ENCODE assay signal across 1 cellular context in the genomic region with DNA sequence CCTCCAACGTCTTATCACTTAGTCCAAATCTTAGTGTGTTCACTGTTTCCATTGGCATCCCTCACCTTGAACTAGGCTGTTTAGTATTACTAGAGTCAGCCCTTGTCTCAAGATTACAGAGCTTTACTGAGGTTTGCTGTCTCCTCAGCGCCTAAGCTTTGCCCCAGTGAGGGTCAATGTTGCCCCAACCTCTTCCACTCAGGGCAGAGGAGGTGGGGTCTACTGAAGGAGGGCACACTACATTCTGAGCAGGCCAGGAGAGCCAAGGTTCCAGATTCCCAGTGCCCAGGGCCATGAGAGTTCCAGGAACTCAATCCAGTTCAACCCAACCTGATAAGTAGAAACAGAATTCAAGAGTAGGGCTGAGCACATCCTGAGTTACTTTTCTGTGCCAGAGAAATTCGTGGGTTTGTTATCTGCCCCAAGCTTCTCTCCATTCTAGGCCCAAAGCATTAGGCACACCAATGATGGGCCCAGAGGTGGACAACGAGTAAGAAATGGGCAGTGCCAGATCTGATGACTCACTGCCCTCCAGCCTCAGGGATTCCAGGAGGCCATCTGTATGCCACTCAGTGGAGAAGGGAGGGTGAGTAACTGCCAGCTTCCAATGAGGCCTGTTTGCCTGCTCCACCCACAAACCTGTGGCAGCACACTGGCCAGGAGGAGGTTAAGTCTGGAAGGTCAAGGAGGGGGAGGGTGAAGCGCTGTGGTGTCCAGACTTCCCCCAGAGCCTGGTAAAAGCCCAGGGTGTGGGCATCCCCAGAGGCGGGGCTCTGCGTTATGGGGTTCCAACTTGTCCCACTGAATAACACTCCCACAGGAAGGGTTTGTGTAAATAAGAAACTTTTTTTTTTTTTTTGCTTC.
TF ChIP-seq lines count a peak whose summit lies in the region.

No MANE protein-coding gene starts in this region.

TF ChIP-seq in HepG2, 621 proteins besides CTCF, POLR2A, EP300 and RAD21:
- no peak for TF ChIP-seq NFIC (IDR thresholded peaks at IDR 0.05; ENCODE audit: low read length)
- TF ChIP-seq NCOA5 (CRISPR knock-in tag; IDR thresholded peaks at IDR 0.05): no peak
- TF ChIP-seq GATAD1 (CRISPR knock-in tag; IDR thresholded peaks at IDR 0.05): 0 out of 2 replicates have a peak, but pooled peaks have one; percentile 9
- no peak for TF ChIP-seq MED1 (CRISPR knock-in tag; IDR thresholded peaks at IDR 0.05)
- TF ChIP-seq PAF1 (CRISPR knock-in tag; IDR thresholded peaks at IDR 0.05): peak; percentile 38; the same call in 1 of the 2 replicates
- peak; percentile 85 for TF ChIP-seq ZNF652 (CRISPR knock-in tag; IDR thresholded peaks at IDR 0.05; ENCODE audit: borderline replicate concordance, low read depth)
- 0 out of 2 replicates have a peak, but pooled peaks have one; percentile 30 for TF ChIP-seq SALL1 (CRISPR knock-in tag; IDR thresholded peaks at IDR 0.05)
- no peak for TF ChIP-seq ZNF780A (CRISPR knock-in tag; IDR thresholded peaks at IDR 0.05)
- TF ChIP-seq, protein P1, sequence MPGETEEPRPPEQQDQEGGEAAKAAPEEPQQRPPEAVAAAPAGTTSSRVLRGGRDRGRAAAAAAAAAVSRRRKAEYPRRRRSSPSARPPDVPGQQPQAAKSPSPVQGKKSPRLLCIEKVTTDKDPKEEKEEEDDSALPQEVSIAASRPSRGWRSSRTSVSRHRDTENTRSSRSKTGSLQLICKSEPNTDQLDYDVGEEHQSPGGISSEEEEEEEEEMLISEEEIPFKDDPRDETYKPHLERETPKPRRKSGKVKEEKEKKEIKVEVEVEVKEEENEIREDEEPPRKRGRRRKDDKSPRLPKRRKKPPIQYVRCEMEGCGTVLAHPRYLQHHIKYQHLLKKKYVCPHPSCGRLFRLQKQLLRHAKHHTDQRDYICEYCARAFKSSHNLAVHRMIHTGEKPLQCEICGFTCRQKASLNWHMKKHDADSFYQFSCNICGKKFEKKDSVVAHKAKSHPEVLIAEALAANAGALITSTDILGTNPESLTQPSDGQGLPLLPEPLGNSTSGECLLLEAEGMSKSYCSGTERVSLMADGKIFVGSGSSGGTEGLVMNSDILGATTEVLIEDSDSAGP (CRISPR knock-in tag; IDR thresholded peaks at IDR 0.05; ENCODE audit: borderline replicate concordance): no peak
- TF ChIP-seq, protein P2, sequence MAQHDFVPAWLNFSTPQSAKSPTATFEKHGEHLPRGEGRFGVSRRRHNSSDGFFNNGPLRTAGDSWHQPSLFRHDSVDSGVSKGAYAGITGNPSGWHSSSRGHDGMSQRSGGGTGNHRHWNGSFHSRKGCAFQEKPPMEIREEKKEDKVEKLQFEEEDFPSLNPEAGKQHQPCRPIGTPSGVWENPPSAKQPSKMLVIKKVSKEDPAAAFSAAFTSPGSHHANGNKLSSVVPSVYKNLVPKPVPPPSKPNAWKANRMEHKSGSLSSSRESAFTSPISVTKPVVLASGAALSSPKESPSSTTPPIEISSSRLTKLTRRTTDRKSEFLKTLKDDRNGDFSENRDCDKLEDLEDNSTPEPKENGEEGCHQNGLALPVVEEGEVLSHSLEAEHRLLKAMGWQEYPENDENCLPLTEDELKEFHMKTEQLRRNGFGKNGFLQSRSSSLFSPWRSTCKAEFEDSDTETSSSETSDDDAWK (CRISPR knock-in tag; IDR thresholded peaks at IDR 0.05): no peak
- TF ChIP-seq, protein P3, sequence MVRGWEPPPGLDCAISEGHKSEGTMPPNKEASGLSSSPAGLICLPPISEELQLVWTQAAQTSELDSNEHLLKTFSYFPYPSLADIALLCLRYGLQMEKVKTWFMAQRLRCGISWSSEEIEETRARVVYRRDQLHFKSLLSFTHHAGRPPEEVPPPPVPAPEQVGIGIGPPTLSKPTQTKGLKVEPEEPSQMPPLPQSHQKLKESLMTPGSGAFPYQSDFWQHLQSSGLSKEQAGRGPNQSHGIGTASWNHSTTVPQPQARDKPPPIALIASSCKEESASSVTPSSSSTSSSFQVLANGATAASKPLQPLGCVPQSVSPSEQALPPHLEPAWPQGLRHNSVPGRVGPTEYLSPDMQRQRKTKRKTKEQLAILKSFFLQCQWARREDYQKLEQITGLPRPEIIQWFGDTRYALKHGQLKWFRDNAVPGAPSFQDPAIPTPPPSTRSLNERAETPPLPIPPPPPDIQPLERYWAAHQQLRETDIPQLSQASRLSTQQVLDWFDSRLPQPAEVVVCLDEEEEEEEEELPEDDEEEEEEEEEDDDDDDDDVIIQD (CRISPR knock-in tag; IDR thresholded peaks at IDR 0.05; ENCODE audit: low read depth): no peak
- peak; percentile 78 for TF ChIP-seq FOSL2 (CRISPR knock-in tag; IDR thresholded peaks at IDR 0.05)
- TF ChIP-seq, protein P4, sequence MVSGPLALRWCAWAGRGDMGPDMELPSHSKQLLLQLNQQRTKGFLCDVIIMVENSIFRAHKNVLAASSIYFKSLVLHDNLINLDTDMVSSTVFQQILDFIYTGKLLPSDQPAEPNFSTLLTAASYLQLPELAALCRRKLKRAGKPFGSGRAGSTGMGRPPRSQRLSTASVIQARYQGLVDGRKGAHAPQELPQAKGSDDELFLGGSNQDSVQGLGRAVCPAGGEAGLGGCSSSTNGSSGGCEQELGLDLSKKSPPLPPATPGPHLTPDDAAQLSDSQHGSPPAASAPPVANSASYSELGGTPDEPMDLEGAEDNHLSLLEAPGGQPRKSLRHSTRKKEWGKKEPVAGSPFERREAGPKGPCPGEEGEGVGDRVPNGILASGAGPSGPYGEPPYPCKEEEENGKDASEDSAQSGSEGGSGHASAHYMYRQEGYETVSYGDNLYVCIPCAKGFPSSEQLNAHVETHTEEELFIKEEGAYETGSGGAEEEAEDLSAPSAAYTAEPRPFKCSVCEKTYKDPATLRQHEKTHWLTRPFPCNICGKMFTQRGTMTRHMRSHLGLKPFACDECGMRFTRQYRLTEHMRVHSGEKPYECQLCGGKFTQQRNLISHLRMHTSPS (CRISPR knock-in tag; IDR thresholded peaks at IDR 0.05; ENCODE audit: low read depth): 0 out of 2 replicates have a peak, but pooled peaks have one; percentile 50
- TF ChIP-seq ZNF788 (CRISPR knock-in tag; IDR thresholded peaks at IDR 0.05; ENCODE audit: borderline replicate concordance): no peak
